1 cellular context compared by ENCODE assay signal in genomic region chr6:11398451-11399326, GRCh38.
TF ChIP-seq lines count a peak whose summit lies in the region.

No MANE protein-coding gene starts in this region.

TF ChIP-seq in HepG2, 621 proteins besides CTCF, POLR2A, EP300 and RAD21 (continued from another document and continues in another):
- TF ChIP-seq MLXIP (CRISPR knock-in tag; IDR thresholded peaks at IDR 0.05; ENCODE audit: borderline replicate concordance) (no peak), MAFG (CRISPR knock-in tag; IDR thresholded peaks at IDR 0.05) (no peak), ZNF878 (CRISPR knock-in tag; IDR thresholded peaks at IDR 0.05) (peak; percentile 58; the same call in 1 of the 2 replicates), HNRNPUL1 (IDR thresholded peaks at IDR 0.05; ENCODE audit: low read depth, low read length) (no peak), CBX5 (CRISPR knock-in tag; IDR thresholded peaks at IDR 0.05; ENCODE audit: borderline replicate concordance) (0 out of 2 replicates have a peak, but pooled peaks have one; percentile 17), ZNF747 (CRISPR knock-in tag; IDR thresholded peaks at IDR 0.05; ENCODE audit: borderline replicate concordance) (0 out of 2 replicates have a peak, but pooled peaks have one; percentile 27), PAWR (CRISPR knock-in tag; IDR thresholded peaks at IDR 0.05; ENCODE audit: borderline replicate concordance) (no peak), ZBTB25 (CRISPR knock-in tag; IDR thresholded peaks at IDR 0.05) (peak; percentile 65), ZNF333 (CRISPR knock-in tag; IDR thresholded peaks at IDR 0.05; ENCODE audit: borderline replicate concordance) (no peak), GABPA (IDR thresholded peaks at IDR 0.05; ENCODE audit: low read depth, low read length) (no peak), GABPA (CRISPR knock-in tag; IDR thresholded peaks at IDR 0.05; ENCODE audit: low read depth) (peak; percentile 54), ZNF17 (CRISPR knock-in tag; IDR thresholded peaks at IDR 0.05) (no peak), HMG20B (CRISPR knock-in tag; conservative IDR thresholded peaks at IDR 0.05) (peak; percentile 56; the same call in 1 of the 2 replicates), THAP11 (CRISPR knock-in tag; IDR thresholded peaks at IDR 0.05) (peak; percentile 50; the same call in 1 of the 2 replicates), SATB2 (CRISPR knock-in tag; IDR thresholded peaks at IDR 0.05) (no peak), TFDP1 (CRISPR knock-in tag; IDR thresholded peaks at IDR 0.05; ENCODE audit: borderline replicate concordance) (peak; percentile 45; the same call in 1 of the 2 replicates), HDAC2 (CRISPR knock-in tag; IDR thresholded peaks at IDR 0.05) (peak; percentile 82), CREM (IDR thresholded peaks at IDR 0.05) (peak; percentile 85), CREM (CRISPR knock-in tag; IDR thresholded peaks at IDR 0.05) (no peak), ZFP62 (CRISPR knock-in tag; IDR thresholded peaks at IDR 0.05) (no peak), ZFYVE20 (CRISPR knock-in tag; IDR thresholded peaks at IDR 0.05; ENCODE audit: borderline replicate concordance, low read depth) (no peak), TSC22D2 (CRISPR knock-in tag; IDR thresholded peaks at IDR 0.05; ENCODE audit: borderline replicate concordance) (no peak), HBP1 (CRISPR knock-in tag; IDR thresholded peaks at IDR 0.05; ENCODE audit: low read depth) (peak; percentile 34; the same call in 1 of the 2 replicates), FOXP1 (IDR thresholded peaks at IDR 0.05) (no peak; the same call in 1 of the 2 replicates), FOXP1 (CRISPR knock-in tag; IDR thresholded peaks at IDR 0.05) (peak; percentile 90), ZNF543 (CRISPR knock-in tag; IDR thresholded peaks at IDR 0.05) (peak; percentile 35; the same call in 1 of the 2 replicates), ZNF629 (CRISPR knock-in tag; conservative IDR thresholded peaks at IDR 0.05) (peak; percentile 77), ZMYM3 (CRISPR knock-in tag; IDR thresholded peaks at IDR 0.05) (no peak), YY1 (IDR thresholded peaks at IDR 0.05; ENCODE audit: insufficient read depth, insufficient replicate concordance, low read depth, low read length) (peak; percentile 20), ARID3A (IDR thresholded peaks at IDR 0.05; ENCODE audit: low read depth, low read length) (peak; percentile 84), SP5 (CRISPR knock-in tag; IDR thresholded peaks at IDR 0.05; ENCODE audit: borderline replicate concordance, low read depth) (no peak; the same call in 1 of the 2 replicates), NAIF1 (CRISPR knock-in tag; IDR thresholded peaks at IDR 0.05; ENCODE audit: borderline replicate concordance) (peak; percentile 51; the same call in 1 of the 2 replicates), ZNF446 (CRISPR knock-in tag; IDR thresholded peaks at IDR 0.05) (no peak), ZNF251 (CRISPR knock-in tag; IDR thresholded peaks at IDR 0.05) (no peak), MXI1 (IDR thresholded peaks at IDR 0.05; ENCODE audit: borderline replicate concordance, low read depth, low read length) (peak; percentile 18; the same call in 1 of the 3 replicates), TMF1 (CRISPR knock-in tag; IDR thresholded peaks at IDR 0.05; ENCODE audit: low read depth) (no peak), ZNF124 (CRISPR knock-in tag; IDR thresholded peaks at IDR 0.05) (peak; percentile 9; the same call in 1 of the 2 replicates), ZNF275 (CRISPR knock-in tag; IDR thresholded peaks at IDR 0.05; ENCODE audit: borderline replicate concordance) (0 out of 2 replicates have a peak, but pooled peaks have one; percentile 57), POGZ (CRISPR knock-in tag; IDR thresholded peaks at IDR 0.05) (peak; percentile 70), ESRRA (CRISPR knock-in tag; IDR thresholded peaks at IDR 0.05; ENCODE audit: low read depth) (peak; percentile 68; the same call in 1 of the 2 replicates), CENPT (CRISPR knock-in tag; IDR thresholded peaks at IDR 0.05; ENCODE audit: low read depth) (no peak), ZFP36L1 (CRISPR knock-in tag; IDR thresholded peaks at IDR 0.05) (no peak), ZNF646 (CRISPR knock-in tag; IDR thresholded peaks at IDR 0.05) (no peak; the same call in 1 of the 2 replicates), KLF9 (CRISPR knock-in tag; IDR thresholded peaks at IDR 0.05; ENCODE audit: low read depth) (no peak), PRDM4 (CRISPR knock-in tag; IDR thresholded peaks at IDR 0.05; ENCODE audit: borderline replicate concordance) (no peak), SP140L (CRISPR knock-in tag; IDR thresholded peaks at IDR 0.05; ENCODE audit: borderline replicate concordance) (0 out of 2 replicates have a peak, but pooled peaks have one; percentile 4), ZNF777 (CRISPR knock-in tag; IDR thresholded peaks at IDR 0.05) (no peak), YEATS4 (CRISPR knock-in tag; IDR thresholded peaks at IDR 0.05; ENCODE audit: borderline replicate concordance) (no peak; the same call in 1 of the 2 replicates)
